ENCODE assay signal across 18 cellular contexts in the genomic region with DNA sequence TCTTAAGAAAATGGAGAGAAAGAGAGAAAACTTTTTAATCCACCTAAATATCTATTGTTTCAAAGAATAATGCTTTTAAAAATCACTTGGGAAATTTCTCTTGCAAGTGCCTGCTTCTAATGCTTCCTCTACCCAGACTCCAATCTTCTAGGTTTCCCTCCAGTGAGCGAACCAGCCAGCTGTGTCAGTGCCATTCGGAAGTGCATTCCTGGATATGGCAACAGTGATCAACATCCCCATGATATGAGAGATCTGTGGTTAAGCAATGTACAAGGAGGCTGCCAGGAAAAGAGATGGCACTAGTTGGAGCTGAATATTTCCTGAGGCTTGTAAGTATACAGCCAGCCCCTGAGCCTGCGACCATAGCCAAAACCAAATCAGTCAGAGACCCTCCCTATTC. TPM values are rescaled to one million over a fixed set of nuclear protein-coding genes. Genes with fewer than 3 reads are reported as not detected.
DNase-seq lines count a peak whose midpoint lies in the region; ATAC-seq, FAIRE-seq and TF ChIP-seq lines count a peak whose summit lies in the region.
"Had no signal": no experiment of that assay in that cellular context is flagged by ENCODE, and none has a peak within 500 bp of the region (broad histone marks: within the 10 kb centered on the region; RNA-seq: fewer than 3 reads in every experiment).

No MANE protein-coding gene starts in this region.

- FAIRE-seq in D721Med (lab: Jason Lieb, UNC), result no peak

- H3K56ac ChIP-seq in H9 (ENCODE audit: insufficient read length, low read depth, low read length), result no peak overlapping the region

- H3K36me3 Mint-ChIP-seq in H9 (ENCODE audit: insufficient read depth in 1 of 3, low read depth in 3 of 3), result no peaks in the 10 kb centered on the region
- H3K36me3 Mint-ChIP-seq: CD8-positive, alpha-beta memory T cell had no signal

- H3K36me3 ChIP-seq in adipocyte (ENCODE audit: control insufficient read depth, insufficient read depth, low read length, severe bottlenecking) (no peaks in the 10 kb centered on the region), thyroid gland (no peaks in the 10 kb centered on the region)
- H3K36me3 ChIP-seq: BLaER1, Peyer's patch had no signal

- no peak overlapping the region for H3K18ac ChIP-seq in H9 (ENCODE audit: insufficient read length, low read depth, low read length)

- H3K14ac ChIP-seq in H9 (ENCODE audit: insufficient read depth, low read length), result no peak overlapping the region

- H3K27me3 ChIP-seq in adipocyte (replicated peaks; ENCODE audit: control insufficient read depth, insufficient read depth, low read length) (no peaks in the 10 kb centered on the region), thyroid gland (no peaks in the 10 kb centered on the region), H9 (ENCODE audit: insufficient read depth, low read length) (no peaks in the 10 kb centered on the region)
- H3K27me3 ChIP-seq: BLaER1, Peyer's patch had no signal

- intact Hi-C loops in thyroid gland (cut with DNase I), result no loop called here

- H3K9me3 ChIP-seq in adipocyte (ENCODE audit: control insufficient read depth, low read length) (no peaks in the 10 kb centered on the region), thyroid gland (no peaks in the 10 kb centered on the region), H9 (ENCODE audit: control insufficient read depth, low read depth, low read length) (no peaks in the 10 kb centered on the region)
- H3K9me3 ChIP-seq: BLaER1, Peyer's patch had no signal

- H2BK120ac ChIP-seq in H9 (ENCODE audit: low read depth, low read length, poor library complexity, severe bottlenecking), result no peak overlapping the region

- no peak overlapping the region for H2BK15ac ChIP-seq in H9 (ENCODE audit: low read depth, low read length)

- ATAC-seq in HG03280 (IDR thresholded peaks at IDR 0.05; ENCODE audit: unreplicated experiment), result no peak
- ATAC-seq: HCT116 had no signal

- no peak overlapping the region for H2BK12ac ChIP-seq in H9 (ENCODE audit: insufficient read length, low read depth, low read length)

- H3K27ac ChIP-seq in thyroid gland (peak overlapping the region in 2 of 3 donors; percentile 21 to 29), H9 (ENCODE audit: insufficient read length, low read depth, low read length) (no peak overlapping the region)
- H3K27ac ChIP-seq: BLaER1, KMS-11, Peyer's patch had no signal

- peak; percentile 30 for DNase-seq in HK-2 (ENCODE audit: unreplicated experiment)
- peak; percentile 18 for DNase-seq in adipocyte (ENCODE audit: low read depth)
- DNase-seq in kidney tubule cell (ENCODE audit: low spot score), result peak; percentile 87
- DNase-seq in thyroid gland, result peak; percentile 77 to 86
- no peak for DNase-seq in H9
- no peak for DNase-seq in D721Med (ENCODE audit: insufficient read length, low spot score)
- DNase-seq: CD8-positive, alpha-beta memory T cell; DMS 273 treated with DMSO at 0.1 percent for 48 hours; EL; NCI-H187 treated with DMSO at 0.1 percent for 48 hours; NCI-H2171; NCI-H510A treated with DMSO at 0.1 percent for 48 hours; Peyer's patch; SIG-M5 had no signal

- no peak overlapping the region for H3K23ac ChIP-seq in H9 (ENCODE audit: insufficient read length, low read depth, low read length)

- no peak overlapping the region for H4K8ac ChIP-seq in H9 (replicated peaks; ENCODE audit: insufficient read length, low read depth, low read length)

- no peak overlapping the region for H3K27ac Mint-ChIP-seq in H9
- H3K27ac Mint-ChIP-seq: CD8-positive, alpha-beta memory T cell had no signal

- no peak overlapping the region for H3K4ac ChIP-seq in H9 (ENCODE audit: low read depth, low read length)

- H3K4me1 ChIP-seq in adipocyte (ENCODE audit: control insufficient read depth, insufficient read depth, low read length) (peaks cover 7% of the 10 kb centered on the region), thyroid gland (peaks cover 6 to 10% of the 10 kb centered on the region in 2 donors), H9 (ENCODE audit: insufficient read depth, low read length) (no peaks in the 10 kb centered on the region; the same call in 1 of the 2 replicates)
- H3K4me1 ChIP-seq: BLaER1, Peyer's patch had no signal

- H4K5ac ChIP-seq in H9 (ENCODE audit: insufficient read length, low read depth, low read length), result no peak overlapping the region

- no peaks in the 10 kb centered on the region for H3K9me3 Mint-ChIP-seq in H9

- no peaks in the 10 kb centered on the region for H4K20me1 ChIP-seq in H9 (ENCODE audit: control insufficient read depth, insufficient read depth, insufficient read length)
- H4K20me1 ChIP-seq: BLaER1 had no signal

- no peaks in the 10 kb centered on the region for H3K27me3 Mint-ChIP-seq in H9 (ENCODE audit: low read depth)

- H3T11ph ChIP-seq in H9 (ENCODE audit: low read length), result no peak overlapping the region

- no peak overlapping the region for H3K4me3 Mint-ChIP-seq in H9
- H3K4me3 Mint-ChIP-seq: CD8-positive, alpha-beta memory T cell had no signal

- no peak overlapping the region for H2BK20ac ChIP-seq in H9 (ENCODE audit: low read depth, low read length, poor library complexity, severe bottlenecking)

- no peaks in the 10 kb centered on the region for H3K79me1 ChIP-seq in H9 (ENCODE audit: insufficient read depth, low read depth, low read length, poor library complexity, severe bottlenecking)

- H2AK5ac ChIP-seq in H9 (ENCODE audit: insufficient read length, low read length), result no peak overlapping the region

- H3K4me2 ChIP-seq in H9 (ENCODE audit: insufficient read depth, insufficient read length, low read length), result no peak overlapping the region
- H3K4me2 ChIP-seq: BLaER1, KMS-11 had no signal

- peaks cover 21 to 24% of the 10 kb centered on the region in 2 experiments for H3K4me1 Mint-ChIP-seq in H9
- H3K4me1 Mint-ChIP-seq: CD8-positive, alpha-beta memory T cell had no signal

- H2AFZ ChIP-seq in H9 (ENCODE audit: low read length), result no peak overlapping the region

- no peak overlapping the region for H4K91ac ChIP-seq in H9 (ENCODE audit: insufficient read length, low read depth, low read length)

- no peaks in the 10 kb centered on the region for H3K79me2 ChIP-seq in H9 (ENCODE audit: insufficient read depth, low read length)

- H3K23me2 ChIP-seq in H9 (ENCODE audit: insufficient read length, low read depth, low read length, poor library complexity, severe bottlenecking), result no peaks in the 10 kb centered on the region

- TF ChIP-seq CTCF in thyroid gland (IDR thresholded peaks at IDR 0.05) (no peak), H9 (conservative IDR thresholded peaks at IDR 0.05) (no peak), D721Med (IDR thresholded peaks at IDR 0.05; ENCODE audit: insufficient read depth, missing control alignments) (no peak)

- WGBS in thyroid gland, 2 donors, result 42 to 46% methylated on average over 3 of the region's 3 CpGs
- WGBS in H9 (ENCODE audit: extremely low coverage, insufficient read length, low lambda C conversion rate), result no CpG with 5 or more reads among the region's 3 CpGs

- no peak overlapping the region for H3K4me3 ChIP-seq in adipocyte (ENCODE audit: low read length)
- no peak overlapping the region for H3K4me3 ChIP-seq in thyroid gland (replicated peaks in 1 of 3)
- H3K4me3 ChIP-seq: BLaER1, Peyer's patch had no signal

- no peak for TF ChIP-seq POLR2A in thyroid gland (IDR thresholded peaks at IDR 0.05)

- H3K9ac ChIP-seq in adipocyte (ENCODE audit: low read length) (no peak overlapping the region), H9 (ENCODE audit: extremely low read depth, insufficient read length, low read length) (no peak overlapping the region)
- H3K9ac ChIP-seq: BLaER1, KMS-11 had no signal

- no peak overlapping the region for H2BK5ac ChIP-seq in H9 (ENCODE audit: insufficient read length, low read length)

RNA-seq across cellular contexts. Expression of a gene that starts 53.3 kb away (rescaled TPM):
- total RNA-seq in thyroid gland (under 1 TPM in 3 of 4 donors, not detected in 1; 0.56 to 0.92 (median 0.81) TPM), H9 (2021) (not detected in 2 replicates)
- total RNA-seq: CD8-positive, alpha-beta memory T cell; Peyer's patch had no signal

Comparison
In these comparisons a context has a peak if more than half of its experiments do, and no peak if none do; other contexts are left out.
1. DNase-seq: peak in HK-2 (single experiment), adipocyte (single experiment), kidney tubule cell (single experiment) and thyroid gland (2 of 2); none in H9 (single experiment) and D721Med (single experiment).